23 cellular contexts compared by ENCODE assay signal in the genomic region with DNA sequence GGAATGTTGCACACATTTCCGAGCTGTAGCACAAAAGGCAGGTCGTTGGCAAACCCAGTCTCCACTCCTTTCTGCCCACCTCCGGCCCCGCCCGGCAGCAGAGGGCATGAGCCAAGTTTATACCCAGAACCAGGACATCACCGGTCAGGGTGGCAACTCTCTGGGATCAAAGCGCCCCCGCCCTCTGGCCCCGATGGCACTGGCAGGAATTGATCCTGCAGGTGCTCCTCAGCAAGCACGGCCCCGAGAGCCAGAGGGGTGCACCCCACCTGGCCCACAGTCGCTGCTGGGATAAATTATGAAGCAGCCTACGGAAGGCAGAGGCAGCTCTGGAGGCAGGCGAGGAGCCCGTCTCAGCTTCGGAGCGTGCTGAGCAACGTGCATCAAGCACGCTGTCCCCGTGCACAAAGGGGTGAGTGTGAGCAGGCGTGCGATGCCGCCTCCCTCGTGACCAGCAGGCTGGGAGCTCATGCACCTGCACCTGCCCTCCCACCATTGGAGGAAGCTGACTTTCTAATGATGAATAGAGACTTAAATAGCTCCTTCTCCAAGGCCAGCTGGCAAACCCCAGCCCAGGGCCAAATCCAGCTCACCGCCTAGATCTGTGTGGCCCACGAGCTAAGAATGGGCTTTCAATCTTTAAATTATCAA. TPM values are rescaled to one million over a fixed set of nuclear protein-coding genes. Genes with fewer than 3 reads are reported as not detected.
A peak's percentile ranks its signal among the peaks of the same experiment; 100 is the strongest.
DNase-seq lines count a peak whose midpoint lies in the region; ATAC-seq, FAIRE-seq and TF ChIP-seq lines count a peak whose summit lies in the region.
"Had no signal": no experiment of that assay in that cellular context is flagged by ENCODE, and none has a peak within 500 bp of the region (broad histone marks: within the 10 kb centered on the region; RNA-seq: fewer than 3 reads in every experiment).

No MANE protein-coding gene starts in this region.

- no TSS peak for BruUV-seq in PC-3 (replicated peaks; lab: Mats Ljungman, UMichigan)

- no peaks in the 10 kb centered on the region for H3K27me3 ChIP-seq in heart right ventricle
- H3K27me3 ChIP-seq in right atrium auricular region, result no peaks in the 10 kb centered on the region
- H3K27me3 ChIP-seq in PC-3 (ENCODE audit: low read length), result no peaks in the 10 kb centered on the region
- H3K27me3 ChIP-seq: BLaER1 treated with 17β-estradiol and CSF1 and Interleukin-3, amounts not matched to agents 10 nM and 100 nM; vagina had no signal

- intact Hi-C loops in heart right ventricle (cut with DNase I), result no loop called here
- intact Hi-C loops in kidney (cut with DNase I), result no loop called here
- intact Hi-C loops in PC-3 (cut with micrococcal nuclease), result no loop called here

- DNase-seq in heart right ventricle, result no peak
- DNase-seq in right atrium auricular region (ENCODE audit: low spot score), result no peak
- peak; percentile 75 for DNase-seq in RPMI8226
- peak; percentile 67 for DNase-seq in kidney
- DNase-seq in PC-3, result no peak
- DNase-seq in activated T-cell treated with anti-CD3 and anti-CD28 coated beads for 4 hours, result no peak
- DNase-seq: activated CD8-positive, alpha-beta T cell treated with anti-CD3 and anti-CD28 coated beads, Interleukin-2, amount 10 ng/mL, durations not matched to agents 7 days and 5 days; activated gamma-delta T cell; effector CD8-positive, alpha-beta T cell; EL; foreskin fibroblast; H7; hippocampal formation; lower lobe of right lung; NCI-H2029 treated with DMSO at 0.1 percent for 48 hours; NCI-H510A treated with DMSO at 0.1 percent for 48 hours; T-helper 17 cell had no signal

- H3K9ac ChIP-seq in kidney (ENCODE audit: low read length in 2 of 2) (no peak overlapping the region), PC-3 (ENCODE audit: low read length) (no peak overlapping the region)
- H3K9ac ChIP-seq: BLaER1 treated with 17β-estradiol and CSF1 and Interleukin-3, amounts not matched to agents 10 nM and 100 nM had no signal

- H3K9me3 ChIP-seq in heart right ventricle, result no peaks in the 10 kb centered on the region
- H3K9me3 ChIP-seq in right atrium auricular region, result no peaks in the 10 kb centered on the region
- H3K9me3 ChIP-seq in kidney (ENCODE audit: control insufficient read depth in 1 of 2, low read length in 2 of 2), result no peaks in the 10 kb centered on the region
- no peaks in the 10 kb centered on the region for H3K9me3 ChIP-seq in PC-3 (ENCODE audit: low read length)
- H3K9me3 ChIP-seq: lower lobe of right lung, vagina had no signal

- no peaks in the 10 kb centered on the region for H3K9me2 ChIP-seq in PC-3 (replicated peaks; ENCODE audit: low read length)

- no peak for FAIRE-seq in kidney (lab: Jason Lieb, UNC)
- FAIRE-seq: RCC 7860 had no signal

- H3K4me1 ChIP-seq in heart right ventricle (no peaks in the 10 kb centered on the region), right atrium auricular region (no peaks in the 10 kb centered on the region), kidney (ENCODE audit: control insufficient read depth in 1 of 2, insufficient read depth in 1 of 2, low read depth in 1 of 2, low read length in 2 of 2) (no peaks in the 10 kb centered on the region), PC-3 (ENCODE audit: insufficient read depth, low read length) (no peaks in the 10 kb centered on the region)
- H3K4me1 ChIP-seq: lower lobe of right lung, vagina had no signal

- H3F3A ChIP-seq in PC-3 (ENCODE audit: low read length, unreplicated experiment), result no peaks in the 10 kb centered on the region

- WGBS in heart right ventricle, 2 donors, result 89 to 93% methylated on average over 26 of the region's 26 CpGs

- H4K20me1 ChIP-seq in PC-3 (ENCODE audit: low read length), result no peaks in the 10 kb centered on the region
- H4K20me1 ChIP-seq: BLaER1 treated with 17β-estradiol and CSF1 and Interleukin-3, amounts not matched to agents 10 nM and 100 nM had no signal

- no peak overlapping the region for H3K4me3 ChIP-seq in heart right ventricle
- H3K4me3 ChIP-seq in right atrium auricular region, result no peak overlapping the region
- no peak overlapping the region for H3K4me3 ChIP-seq in kidney (ENCODE audit: low read length in 2 of 2)
- H3K4me3 ChIP-seq in PC-3 (ENCODE audit: low read length), result no peak overlapping the region
- H3K4me3 ChIP-seq: BLaER1 treated with 17β-estradiol and CSF1 and Interleukin-3, amounts not matched to agents 10 nM and 100 nM; lower lobe of right lung; smooth muscle cell; vagina had no signal

- H3K27ac ChIP-seq in heart right ventricle (no peak overlapping the region), right atrium auricular region (no peak overlapping the region), kidney (ENCODE audit: low read depth in 2 of 2, low read length in 2 of 2) (no peak overlapping the region), temporal lobe (ENCODE audit: low read depth, low read length) (peak overlapping the region; percentile 45), PC-3 (ENCODE audit: low read length) (no peak overlapping the region)
- H3K27ac ChIP-seq: BLaER1 treated with 17β-estradiol and CSF1 and Interleukin-3, amounts not matched to agents 10 nM and 100 nM; lower lobe of right lung; vagina had no signal

- ATAC-seq in heart right ventricle (peak in 7 of 8 donors; percentile 43 to 91 (median 77)), PC-3 (no peak), GM18520 (IDR thresholded peaks at IDR 0.05; ENCODE audit: unreplicated experiment) (no peak)
- ATAC-seq: activated CD8-positive, alpha-beta T cell treated with anti-CD3 and anti-CD28 coated beads, Interleukin-2, amount 10 ng/mL, durations not matched to agents 7 days and 5 days; T-helper 17 cell had no signal

- no peak overlapping the region for H2AFZ ChIP-seq in PC-3 (ENCODE audit: low read length)

- peaks cover 0 to 32% (median 0%) of the 10 kb centered on the region in 9 donors for H3K36me3 ChIP-seq in heart right ventricle
- H3K36me3 ChIP-seq in right atrium auricular region, result peaks cover 9% of the 10 kb centered on the region
- H3K36me3 ChIP-seq in kidney (ENCODE audit: control insufficient read depth in 1 of 2, insufficient read depth in 2 of 2, low read length in 2 of 2), result no peaks in the 10 kb centered on the region
- no peaks in the 10 kb centered on the region for H3K36me3 ChIP-seq in PC-3 (ENCODE audit: low read depth, low read length)
- H3K36me3 ChIP-seq: BLaER1 treated with 17β-estradiol and CSF1 and Interleukin-3, amounts not matched to agents 10 nM and 100 nM; vagina had no signal

- no peak for TF ChIP-seq CTCF in heart right ventricle (IDR thresholded peaks at IDR 0.05)
- no peak for TF ChIP-seq CTCF in right atrium auricular region (IDR thresholded peaks at IDR 0.05)
- TF ChIP-seq CTCF in kidney (IDR thresholded peaks at IDR 0.05; ENCODE audit: borderline replicate concordance, extremely low read depth, insufficient read depth), result no peak
- TF ChIP-seq CTCF in PC-3 (conservative IDR thresholded peaks at IDR 0.05; ENCODE audit: low read depth, low read length), result no peak

- POLR2A ChIA-PET in PC-3 (lab: Charles Lee; ENCODE audit: unreplicated experiment), result no interaction called here

- CTCF ChIA-PET in PC-3 (lab: Charles Lee), result no interaction called here

- H3K4me2 ChIP-seq in PC-3 (ENCODE audit: low read length), result no peak overlapping the region
- H3K4me2 ChIP-seq: BLaER1 treated with 17β-estradiol and CSF1 and Interleukin-3, amounts not matched to agents 10 nM and 100 nM; smooth muscle cell had no signal

- no peaks in the 10 kb centered on the region for H3K79me2 ChIP-seq in PC-3 (ENCODE audit: low read length)

RNA-seq across cellular contexts. Expression of gene SHC2, which starts 25.7 kb away (rescaled TPM):
- 10 to 100 TPM in 9 of 10 donors, 1 to 10 TPM in 1; 7.7 to 16.3 (median 12.4) TPM for total RNA-seq in heart right ventricle
- 10 to 100 TPM; 11.2 to 33.5 TPM for polyA plus RNA-seq in heart right ventricle
- 10 to 100 TPM in 1 of 2 donors, 1 to 10 TPM in 1; 9.6 to 26.8 TPM for total RNA-seq in right atrium auricular region
- total RNA-seq in kidney, result 24.4 TPM
- polyA plus RNA-seq in kidney (ENCODE audit: insufficient read depth, low read depth, low replicate concordance), result 10.7 TPM
- total RNA-seq in temporal lobe, result 8.9 TPM
- 0.18 TPM in 1 of 2 replicates, not detected in the other for total RNA-seq in PC-3 (2014; rRNA removed)
- total RNA-seq: activated CD8-positive, alpha-beta T cell treated with anti-CD3 and anti-CD28 coated beads, Interleukin-2, amount 10 ng/mL, durations not matched to agents 7 days and 5 days; T-helper 17 cell had no signal

RNA-seq across cellular contexts. Expression of gene C2CD4C, which starts 26.2 kb away (rescaled TPM):
- total RNA-seq in heart right ventricle, result 1 to 10 TPM in 3 of 10 donors, under 1 TPM in 7; 0.26 to 2.2 (median 0.62) TPM
- polyA plus RNA-seq in heart right ventricle, result 1 to 10 TPM; 2.1 to 2.2 TPM
- under 1 TPM; 0.26 to 0.55 TPM for total RNA-seq in right atrium auricular region
- 1.9 TPM for total RNA-seq in kidney
- 0.99 TPM for polyA plus RNA-seq in kidney (ENCODE audit: insufficient read depth, low read depth, low replicate concordance)
- total RNA-seq in temporal lobe, result 16.0 TPM
- total RNA-seq in PC-3 (2014; rRNA removed), result 0.29 TPM in 2 replicates
- total RNA-seq: activated CD8-positive, alpha-beta T cell treated with anti-CD3 and anti-CD28 coated beads, Interleukin-2, amount 10 ng/mL, durations not matched to agents 7 days and 5 days; T-helper 17 cell had no signal

Comparison
In these comparisons a context has a peak if more than half of its experiments do, and no peak if none do; other contexts are left out.
1. ATAC-seq: peak in heart right ventricle (7 of 8); none in PC-3 (single experiment) and GM18520 (single experiment).
2. DNase-seq: peak in RPMI8226 (single experiment) and kidney (single experiment); none in heart right ventricle (0 of 2), right atrium auricular region (single experiment), PC-3 (single experiment) and activated T-cell treated with anti-CD3 and anti-CD28 coated beads for 4 hours (single experiment).